ENCODE assay signal across 24 cellular contexts in genomic region chr18:58102875-58103274, GRCh38.
"Had no signal": no experiment of that assay in that cellular context is flagged by ENCODE, and none has a peak within 500 bp of the region (broad histone marks: within the 10 kb centered on the region; RNA-seq: fewer than 3 reads in every experiment).

No MANE protein-coding gene starts in this region.

- H3K27me3 ChIP-seq: brain microvascular endothelial cell, gastrocnemius medialis, suprapubic skin, vagina had no signal

- H3K4me3 ChIP-seq: coronary artery, gastrocnemius medialis, suprapubic skin, vagina had no signal

- H3K9me3 ChIP-seq: gastrocnemius medialis, suprapubic skin, vagina had no signal

- H3K27me3 Mint-ChIP-seq: activated B cell treated with CpG ODN at 0.5 μM for 24 hours had no signal

- H3K9me3 Mint-ChIP-seq: activated B cell treated with CpG ODN at 0.5 μM for 24 hours; activated CD4-positive, alpha-beta memory T cell treated with anti-CD3 and anti-CD28 coated beads for 36 hours; activated naive CD8-positive, alpha-beta T cell treated with anti-CD3 and anti-CD28 coated beads, Interleukin-2, amount 10 ng/mL, durations not matched to agents 7 days and 5 days; activated T-helper 2 cell treated with anti-CD3 and anti-CD28 coated beads, Interferon-gamma antibody, Interleukin-2, Interleukin-4, amounts not matched to agents 10 μg/mL and 5 μg/mL and 100 μg/mL, durations not matched to agents 14 hours and 24 hours and 36 hours; central memory CD8-positive, alpha-beta T cell; immature natural killer cell; nephron had no signal

- ATAC-seq: activated CD8-positive, alpha-beta memory T cell treated with anti-CD3 and anti-CD28 coated beads, Interleukin-2, amount 10 ng/mL, durations not matched to agents 7 days and 5 days; gastrocnemius medialis; stimulated activated naive CD8-positive, alpha-beta T cell treated with anti-CD3 and anti-CD28 coated beads, Interleukin-15, Interleukin-2, amounts not matched to agents 100 U/mL and 50 U/mL, for 24 hours had no signal

- H3K4me1 Mint-ChIP-seq: activated CD8-positive, alpha-beta memory T cell treated with anti-CD3 and anti-CD28 coated beads, Interleukin-2, amount 10 ng/mL, durations not matched to agents 7 days and 5 days; central memory CD8-positive, alpha-beta T cell; immature natural killer cell had no signal

- H3K27ac ChIP-seq: brain microvascular endothelial cell, coronary artery, gastrocnemius medialis, parathyroid adenoma, suprapubic skin, vagina had no signal

- H2AFZ ChIP-seq: parathyroid adenoma had no signal

- H3K4me3 Mint-ChIP-seq: activated B cell treated with CpG ODN at 0.5 μM for 24 hours; activated CD4-positive, alpha-beta memory T cell treated with anti-CD3 and anti-CD28 coated beads for 36 hours; activated CD8-positive, alpha-beta memory T cell treated with anti-CD3 and anti-CD28 coated beads, Interleukin-2, amount 10 ng/mL, durations not matched to agents 7 days and 5 days; activated naive CD8-positive, alpha-beta T cell treated with anti-CD3 and anti-CD28 coated beads, Interleukin-2, amount 10 ng/mL, durations not matched to agents 7 days and 5 days; central memory CD8-positive, alpha-beta T cell; immature natural killer cell; mesothelial cell of epicardium; nephron had no signal

- H3K9ac ChIP-seq: parathyroid adenoma had no signal

- H3K36me3 ChIP-seq: brain microvascular endothelial cell, gastrocnemius medialis, suprapubic skin, vagina had no signal

- H3K27ac Mint-ChIP-seq: activated B cell treated with CpG ODN at 0.5 μM for 24 hours; activated CD4-positive, alpha-beta memory T cell treated with anti-CD3 and anti-CD28 coated beads for 36 hours; activated CD8-positive, alpha-beta memory T cell treated with anti-CD3 and anti-CD28 coated beads, Interleukin-2, amount 10 ng/mL, durations not matched to agents 7 days and 5 days; activated naive CD8-positive, alpha-beta T cell treated with anti-CD3 and anti-CD28 coated beads, Interleukin-2, amount 10 ng/mL, durations not matched to agents 7 days and 5 days; activated T-helper 2 cell treated with anti-CD3 and anti-CD28 coated beads, Interferon-gamma antibody, Interleukin-2, Interleukin-4, amounts not matched to agents 10 μg/mL and 5 μg/mL and 100 μg/mL, durations not matched to agents 14 hours and 24 hours and 36 hours; immature natural killer cell had no signal

- H3K36me3 Mint-ChIP-seq: activated CD4-positive, alpha-beta memory T cell treated with anti-CD3 and anti-CD28 coated beads for 36 hours; activated CD8-positive, alpha-beta memory T cell treated with anti-CD3 and anti-CD28 coated beads, Interleukin-2, amount 10 ng/mL, durations not matched to agents 7 days and 5 days; activated naive CD8-positive, alpha-beta T cell treated with anti-CD3 and anti-CD28 coated beads, Interleukin-2, amount 10 ng/mL, durations not matched to agents 7 days and 5 days; immature natural killer cell had no signal

- DNase-seq: activated B cell treated with CpG ODN at 0.5 μM for 24 hours; activated CD4-positive, alpha-beta memory T cell treated with anti-CD3 and anti-CD28 coated beads for 36 hours; activated CD4-positive, alpha-beta T cell treated with anti-CD3 and anti-CD28 coated beads for 4 hours; activated CD8-positive, alpha-beta memory T cell treated with anti-CD3 and anti-CD28 coated beads, Interleukin-2, amount 10 ng/mL, durations not matched to agents 7 days and 5 days; activated naive CD4-positive, alpha-beta T cell treated with Interleukin-2 at 50 U/mL for 16 hours; activated naive CD8-positive, alpha-beta T cell treated with anti-CD3 and anti-CD28 coated beads, Interleukin-2, amount 10 ng/mL, durations not matched to agents 7 days and 5 days; activated T-cell treated with anti-CD3 and anti-CD28 coated beads, Interleukin-2, amount 50 U/mL, for 1 hour; anterior cingulate cortex; brain microvascular endothelial cell; gastrocnemius medialis; immature natural killer cell; stimulated activated CD4-positive, alpha-beta T cell treated with anti-CD3 and anti-CD28 coated beads, Interleukin-2, amount 100 ng/mL, for 24 hours; stimulated activated naive CD8-positive, alpha-beta T cell treated with anti-CD3 and anti-CD28 coated beads, Interleukin-15, Interleukin-2, amounts not matched to agents 100 U/mL and 50 U/mL, for 24 hours; T-helper 1 cell; T-helper 9 cell; trophoblast cell had no signal

- H3K4me1 ChIP-seq: gastrocnemius medialis, parathyroid adenoma, suprapubic skin, vagina had no signal
